In the genomic region with DNA sequence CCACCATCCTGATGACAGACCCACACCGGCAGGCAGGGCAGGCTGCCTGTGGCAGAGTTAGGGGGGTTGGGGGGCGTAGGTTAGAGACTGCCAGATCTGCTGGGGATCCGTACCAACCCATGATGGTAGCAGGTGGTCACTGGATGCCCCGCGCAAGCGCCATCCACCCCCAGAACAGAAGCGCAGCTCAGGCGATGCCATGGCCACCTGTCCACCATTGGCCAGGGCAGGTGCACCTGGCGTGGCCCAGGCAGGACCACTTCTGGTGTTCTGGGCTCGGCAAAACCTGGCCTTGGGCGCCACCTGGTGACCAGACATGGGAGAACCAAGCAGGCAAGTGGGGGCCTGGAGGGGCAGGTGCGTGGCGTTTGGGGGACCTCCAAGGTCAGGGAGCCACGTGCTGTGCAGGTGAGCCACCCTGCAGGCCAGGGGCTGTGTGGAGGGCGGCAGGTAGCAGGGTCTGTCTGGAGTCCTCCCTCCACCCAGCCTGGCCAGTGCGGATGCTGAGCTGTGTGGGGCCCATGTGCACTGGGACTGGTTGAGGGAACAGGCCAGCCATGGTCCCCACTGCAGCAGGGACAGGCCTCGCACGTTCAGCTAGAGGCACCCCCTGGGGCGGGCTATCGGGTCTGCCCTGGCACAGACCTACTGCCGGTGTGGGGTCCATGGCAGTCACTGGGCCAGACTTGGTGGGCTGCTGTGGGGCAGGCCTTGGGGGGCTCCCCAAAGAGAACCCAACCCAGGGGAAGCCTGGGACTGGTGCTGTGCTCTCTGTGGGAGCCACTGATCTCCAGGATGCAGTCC, we compare ENCODE assay signal across 9 cellular contexts. TPM values are rescaled to one million over a fixed set of nuclear protein-coding genes. Genes with fewer than 3 reads are reported as not detected.
A peak's percentile ranks its signal among the peaks of the same experiment; 100 is the strongest.
DNase-seq lines count a peak whose midpoint lies in the region; ATAC-seq and TF ChIP-seq lines count a peak whose summit lies in the region.
"Had no signal": no experiment of that assay in that cellular context is flagged by ENCODE, and none has a peak within 500 bp of the region (broad histone marks: within the 10 kb centered on the region; RNA-seq: fewer than 3 reads in every experiment).

No MANE protein-coding gene starts in this region.

- H3K4me2 ChIP-seq in BLaER1 (peak overlapping the region; percentile 91), HCT116 (ENCODE audit: low read length) (no peak overlapping the region)

- intact Hi-C loops in HCT116 (cut with micrococcal nuclease), result loop anchor here (1.0 kb wide), 2 partner anchors 29 to 47 kb away; no protein-coding TSS in a partner anchor

- no peak for TF ChIP-seq POLR2A in HCT116 (IDR thresholded peaks at IDR 0.05; ENCODE audit: borderline replicate concordance, extremely low read depth, insufficient read depth, insufficient read length)

- H3K9ac ChIP-seq in BLaER1 (no peak overlapping the region), HCT116 (ENCODE audit: low read length) (no peak overlapping the region)

- H4K20me1 ChIP-seq in BLaER1 (peaks cover 17% of the 10 kb centered on the region; the same call in 1 of the 2 replicates), HCT116 (ENCODE audit: insufficient read depth) (no peaks in the 10 kb centered on the region)

- CTCF ChIA-PET in HCT116 (lab: Charles Lee), result interaction anchor here (0.5 to 3.1 kb wide), 8 partner anchors 10 to 442 kb away, joined by 3 to 38 read pairs (median 4); partner anchors contain the start of gene CKB

- no peak overlapping the region for H2AFZ ChIP-seq in HCT116 (ENCODE audit: low read depth, low read length, poor library complexity, severe bottlenecking)

- H3K4me1 ChIP-seq in BLaER1, result peaks cover 100% of the 10 kb centered on the region
- peaks cover 15 to 30% of the 10 kb centered on the region in 2 experiments for H3K4me1 ChIP-seq in HCT116 (ENCODE audit: control insufficient read depth in 1 of 2, insufficient read depth in 2 of 2, low read length in 2 of 2)

- POLR2A ChIA-PET in HCT116 (lab: Charles Lee), result interaction anchor here (0.6 to 2.6 kb wide), 2 partner anchors 26 to 28 kb away, joined by 3 to 12 read pairs; no protein-coding TSS in a partner anchor

- no peaks in the 10 kb centered on the region for H3K36me3 ChIP-seq in BLaER1
- H3K36me3 ChIP-seq in HCT116 (ENCODE audit: control insufficient read depth in 1 of 2, insufficient read depth in 2 of 2, low read length in 2 of 2), result no peaks in the 10 kb centered on the region
- H3K36me3 ChIP-seq: HAP-1 had no signal

- RAD21 ChIA-PET in HCT116 (lab: Charles Lee; ENCODE audit: low non-redundant PET in 1 of 2, low total read pairs in 2 of 2, uncharacterized antibody in 2 of 2, unreplicated experiment in 2 of 2), result interaction anchor here (1.0 to 2.0 kb wide), 4 partner anchors 26 to 28 kb away, joined by 5 to 7 read pairs (median 6); no protein-coding TSS in a partner anchor

- H3K9me2 ChIP-seq in HCT116 (ENCODE audit: insufficient read depth), result no peaks in the 10 kb centered on the region

- peaks cover 13% of the 10 kb centered on the region for H3K27me3 Mint-ChIP-seq in endothelial cell (ENCODE audit: unreplicated experiment)
- no peaks in the 10 kb centered on the region for H3K27me3 Mint-ChIP-seq in natural killer cell treated with Interleukin-12 subunit alpha and Interleukin-12 subunit beta and Interleukin-15 and Interleukin-18, amount 100 ng/mL, for 72 hours

- H3K27ac Mint-ChIP-seq in endothelial cell (ENCODE audit: unreplicated experiment), result no peak overlapping the region
- no peak overlapping the region for H3K27ac Mint-ChIP-seq in natural killer cell treated with Interleukin-12 subunit alpha and Interleukin-12 subunit beta and Interleukin-15 and Interleukin-18, amount 100 ng/mL, for 72 hours

- peak in 2 of 3 experiments; percentile 78 to 88; a peak in 4 of 6 replicates for TF ChIP-seq CTCF in HCT116 (IDR thresholded peaks at IDR 0.05 in 2 of 3, conservative IDR thresholded peaks at IDR 0.05 in 1 of 3; ENCODE audit: borderline replicate concordance in 1 of 3, insufficient read depth in 1 of 3, low read depth in 2 of 3, low read length in 2 of 3)
- TF ChIP-seq CTCF in endothelial cell (IDR thresholded peaks at IDR 0.05; ENCODE audit: unreplicated experiment), result peak; percentile 91

- BruUV-seq in HCT116 (replicated peaks; lab: Mats Ljungman, UMichigan), result no TSS peak

- H3K4me3 ChIP-seq in BLaER1, result no peak overlapping the region
- H3K4me3 ChIP-seq in HCT116 (replicated peaks in 1 of 2; ENCODE audit: low read depth in 1 of 2, low read length in 2 of 2), result no peak overlapping the region
- H3K4me3 ChIP-seq: HAP-1 had no signal

- no peaks in the 10 kb centered on the region for H3K9me3 Mint-ChIP-seq in endothelial cell (ENCODE audit: unreplicated experiment)
- no peaks in the 10 kb centered on the region for H3K9me3 Mint-ChIP-seq in natural killer cell treated with Interleukin-12 subunit alpha and Interleukin-12 subunit beta and Interleukin-15 and Interleukin-18, amount 100 ng/mL, for 72 hours

- H3K27me3 ChIP-seq in BLaER1 (no peaks in the 10 kb centered on the region), HCT116 (ENCODE audit: insufficient read depth, low read length) (no peaks in the 10 kb centered on the region)

- DNase-seq in HCT116 (ENCODE audit: low read depth, low spot score), result peak; percentile 47
- DNase-seq in NCI-H82 (lab: John Stamatoyannopoulos, UW), result peak; percentile 73
- DNase-seq in activated CD8-positive, alpha-beta memory T cell treated with anti-CD3 and anti-CD28 coated beads, Interleukin-2, amount 50 U/mL, for 4 hours, result peak; percentile 82
- peak; percentile 78 for DNase-seq in endothelial cell (ENCODE audit: low spot score)
- DNase-seq in natural killer cell treated with Interleukin-12 subunit alpha and Interleukin-12 subunit beta and Interleukin-15 and Interleukin-18, amount 100 ng/mL, for 72 hours (ENCODE audit: low spot score), result peak; percentile 78
- peak; percentile 44 to 77 (median 74) for DNase-seq in stimulated activated naive CD4-positive, alpha-beta T cell (lab: John Stamatoyannopoulos, UW)
- no peak for DNase-seq in middle frontal gyrus (ENCODE audit: extremely low spot score, low spot score)

- peak; percentile 88 for ATAC-seq in HCT116
- ATAC-seq in natural killer cell treated with Interleukin-12 subunit alpha and Interleukin-12 subunit beta and Interleukin-15 and Interleukin-18, amount 100 ng/mL, for 72 hours, result peak; percentile 58 to 64

- TF ChIP-seq RAD21 in HCT116 (IDR thresholded peaks at IDR 0.05; ENCODE audit: low read depth), result no peak

- H3K27ac ChIP-seq in BLaER1, result no peak overlapping the region; the same call in 1 of the 2 replicates
- H3K27ac ChIP-seq in HCT116 (ENCODE audit: low read depth, low read length), result no peak overlapping the region

- no peak overlapping the region for H3K4me3 Mint-ChIP-seq in endothelial cell (ENCODE audit: unreplicated experiment)
- no peak overlapping the region for H3K4me3 Mint-ChIP-seq in natural killer cell treated with Interleukin-12 subunit alpha and Interleukin-12 subunit beta and Interleukin-15 and Interleukin-18, amount 100 ng/mL, for 72 hours

- H3K36me3 Mint-ChIP-seq in endothelial cell (ENCODE audit: low read depth, unreplicated experiment), result no peaks in the 10 kb centered on the region
- H3K36me3 Mint-ChIP-seq in natural killer cell treated with Interleukin-12 subunit alpha and Interleukin-12 subunit beta and Interleukin-15 and Interleukin-18, amount 100 ng/mL, for 72 hours, result no peaks in the 10 kb centered on the region

- no peaks in the 10 kb centered on the region for H3K79me2 ChIP-seq in HCT116 (ENCODE audit: insufficient read depth, low read length)

- H3K4me1 Mint-ChIP-seq in endothelial cell (ENCODE audit: unreplicated experiment), result peaks cover 4% of the 10 kb centered on the region
- H3K4me1 Mint-ChIP-seq in natural killer cell treated with Interleukin-12 subunit alpha and Interleukin-12 subunit beta and Interleukin-15 and Interleukin-18, amount 100 ng/mL, for 72 hours (ENCODE audit: low read depth in 2 of 2), result peaks cover 0 to 5% of the 10 kb centered on the region in 2 donors

- no peaks in the 10 kb centered on the region for H3K9me3 ChIP-seq in BLaER1
- no peaks in the 10 kb centered on the region for H3K9me3 ChIP-seq in HCT116 (ENCODE audit: control insufficient read depth in 1 of 2, insufficient read depth in 1 of 2, low read depth in 1 of 2, low read length in 2 of 2)
- H3K9me3 ChIP-seq: HAP-1 had no signal

TF ChIP-seq in HCT116, 20 proteins besides CTCF, POLR2A, EP300 and RAD21:
- no peak for TF ChIP-seq ZNF274 (IDR thresholded peaks at IDR 0.05; ENCODE audit: low read depth, low read length)
- TF ChIP-seq YY1 (IDR thresholded peaks at IDR 0.05; ENCODE audit: extremely low read depth, insufficient replicate concordance, low read depth, low read length), result peak; percentile 4

RNA-seq across cellular contexts. Expression of gene BAG5, which starts 15.6 kb away (rescaled TPM):
- 27.0 TPM for total RNA-seq in HCT116 (2021; ENCODE audit: unreplicated experiment)
- polyA plus RNA-seq in HCT116 (2012), result 8.0 and 10.5 TPM in 2 replicates
- 39.9 TPM for total RNA-seq in endothelial cell (ENCODE audit: unreplicated experiment)
- total RNA-seq in natural killer cell treated with Interleukin-12 subunit alpha and Interleukin-12 subunit beta and Interleukin-15 and Interleukin-18, amount 100 ng/mL, for 72 hours, result 10 to 100 TPM; 27.4 to 29.6 TPM

RNA-seq across cellular contexts. Expression of gene COA8, which starts 15.9 kb away (rescaled TPM):
- total RNA-seq in HCT116 (2021; ENCODE audit: unreplicated experiment), result 29.4 TPM
- 15.6 and 18.0 TPM in 2 replicates for polyA plus RNA-seq in HCT116 (2012)
- 45.2 TPM for total RNA-seq in endothelial cell (ENCODE audit: unreplicated experiment)
- total RNA-seq in natural killer cell treated with Interleukin-12 subunit alpha and Interleukin-12 subunit beta and Interleukin-15 and Interleukin-18, amount 100 ng/mL, for 72 hours, result 10 to 100 TPM; 35.8 to 38.3 TPM

RNA-seq across cellular contexts. Expression of gene TRMT61A, which starts 17.9 kb away (rescaled TPM):
- 14.9 TPM for total RNA-seq in HCT116 (2021; ENCODE audit: unreplicated experiment)
- 8.4 and 8.5 TPM in 2 replicates for polyA plus RNA-seq in HCT116 (2012)
- 6.1 TPM for total RNA-seq in endothelial cell (ENCODE audit: unreplicated experiment)
- total RNA-seq in natural killer cell treated with Interleukin-12 subunit alpha and Interleukin-12 subunit beta and Interleukin-15 and Interleukin-18, amount 100 ng/mL, for 72 hours, result 10 to 100 TPM; 13.2 to 29.7 TPM

RNA-seq across cellular contexts. Expression of gene CKB, which starts 24.2 kb away (rescaled TPM):
- total RNA-seq in HCT116 (2021; ENCODE audit: unreplicated experiment) (605 TPM), endothelial cell (ENCODE audit: unreplicated experiment) (23.1 TPM)
- 804 and 838 TPM in 2 replicates for polyA plus RNA-seq in HCT116 (2012)
- total RNA-seq in natural killer cell treated with Interleukin-12 subunit alpha and Interleukin-12 subunit beta and Interleukin-15 and Interleukin-18, amount 100 ng/mL, for 72 hours, result 1 to 10 TPM; 3.0 to 4.6 TPM
